In the genomic region with DNA sequence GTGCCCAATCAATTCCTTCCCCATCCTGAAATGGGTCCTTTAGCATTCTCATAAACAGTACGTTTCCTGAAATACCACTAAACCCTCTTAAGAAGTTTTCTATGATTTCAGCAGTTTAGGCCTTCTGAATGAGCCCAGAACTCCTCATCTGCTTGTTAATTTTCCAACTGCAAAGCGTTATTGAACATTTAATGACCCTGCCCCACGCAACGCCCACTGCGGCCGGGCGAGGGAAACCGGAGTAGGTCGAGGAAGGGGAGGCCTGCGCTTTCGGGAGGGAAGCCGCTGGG, we compare ENCODE assay signal across 8 cellular contexts. TPM values are rescaled to one million over a fixed set of nuclear protein-coding genes. Genes with fewer than 3 reads are reported as not detected.
DNase-seq lines count a peak whose midpoint lies in the region; TF ChIP-seq lines count a peak whose summit lies in the region.

No MANE protein-coding gene starts in this region.

- no peak for DNase-seq in T-helper 2 cell treated with Interferon-gamma antibody and Interleukin-4, amounts not matched to agents 5 μg/mL and 100 μg/mL, for 36 hours (ENCODE audit: low spot score)
- DNase-seq in T-helper 2 cell: no peak
- peak; percentile 4 for DNase-seq in amniotic epithelial cell (ENCODE audit: low read depth)
- no peak for DNase-seq in kidney epithelial cell (ENCODE audit: low read depth)
- no peak for DNase-seq in testis
- no peak for DNase-seq in GDM1 (lab: John Stamatoyannopoulos, UW)
- DNase-seq in NCI-H526 treated with DMSO at 0.1 percent for 48 hours (lab: John Stamatoyannopoulos, UW): no peak
- no peak for DNase-seq in activated CD4-positive, alpha-beta T cell treated with anti-CD3 and anti-CD28 coated beads for 1 hour

- H3K4me1 Mint-ChIP-seq in T-helper 2 cell treated with Interferon-gamma antibody and Interleukin-4, amounts not matched to agents 5 μg/mL and 100 μg/mL, for 36 hours (ENCODE audit: low read depth): peaks cover 15% of the 10 kb centered on the region

- peaks cover 28% of the 10 kb centered on the region for H3K27me3 Mint-ChIP-seq in T-helper 2 cell treated with Interferon-gamma antibody and Interleukin-4, amounts not matched to agents 5 μg/mL and 100 μg/mL, for 36 hours (ENCODE audit: low read depth)

- peak overlapping the region; percentile 90 to 98 for H3K27ac ChIP-seq in testis

- peaks cover 4% of the 10 kb centered on the region for H3K4me1 ChIP-seq in testis

- WGBS in testis, 2 donors: 0 to 4% methylated on average over 12 of the region's 12 CpGs

- intact Hi-C loops in testis (cut with DNase I; ENCODE audit: low total_unique reads): no loop called here

- H3K36me3 Mint-ChIP-seq in T-helper 2 cell treated with Interferon-gamma antibody and Interleukin-4, amounts not matched to agents 5 μg/mL and 100 μg/mL, for 36 hours (ENCODE audit: low read depth): peaks cover 7% of the 10 kb centered on the region

- H3K36me3 ChIP-seq in kidney epithelial cell (ENCODE audit: control insufficient read depth, insufficient read depth, low read length): no peaks in the 10 kb centered on the region
- no peaks in the 10 kb centered on the region for H3K36me3 ChIP-seq in testis (ENCODE audit: low read depth, missing control alignments)

- no peaks in the 10 kb centered on the region for H3K9me3 ChIP-seq in testis

- TF ChIP-seq CTCF in kidney epithelial cell (IDR thresholded peaks at IDR 0.05; ENCODE audit: insufficient read depth, low read length, poor library complexity, severe bottlenecking) (no peak), testis (IDR thresholded peaks at IDR 0.05) (no peak)

- H3K27me3 ChIP-seq in kidney epithelial cell (ENCODE audit: control insufficient read depth, insufficient read depth, low read length): no peaks in the 10 kb centered on the region
- H3K27me3 ChIP-seq in testis: no peaks in the 10 kb centered on the region

- H3K9me3 Mint-ChIP-seq in T-helper 2 cell treated with Interferon-gamma antibody and Interleukin-4, amounts not matched to agents 5 μg/mL and 100 μg/mL, for 36 hours: no peaks in the 10 kb centered on the region

- H3K4me3 Mint-ChIP-seq in T-helper 2 cell treated with Interferon-gamma antibody and Interleukin-4, amounts not matched to agents 5 μg/mL and 100 μg/mL, for 36 hours: peak overlapping the region; percentile 100

- no peak for TF ChIP-seq POLR2A in testis (IDR thresholded peaks at IDR 0.05)

- peak overlapping the region; percentile 92 for H3K27ac Mint-ChIP-seq in T-helper 2 cell treated with Interferon-gamma antibody and Interleukin-4, amounts not matched to agents 5 μg/mL and 100 μg/mL, for 36 hours

- peak overlapping the region; percentile 88 for H3K4me3 ChIP-seq in kidney epithelial cell (ENCODE audit: low read depth, low read length)
- peak overlapping the region; percentile 82 to 100 for H3K4me3 ChIP-seq in testis

RNA-seq across cellular contexts. Expression of a gene that starts 0.6 kb away (rescaled TPM):
- 6.0 and 7.4 TPM in 2 replicates for total RNA-seq in kidney epithelial cell
- total RNA-seq in testis: 10 to 100 TPM; 38.8 to 49.4 TPM
- polyA plus RNA-seq in testis (ENCODE audit: insufficient read depth, low read depth, low replicate concordance): 36.6 TPM
